ENCODE assay signal across 1 cellular context in the genomic region with DNA sequence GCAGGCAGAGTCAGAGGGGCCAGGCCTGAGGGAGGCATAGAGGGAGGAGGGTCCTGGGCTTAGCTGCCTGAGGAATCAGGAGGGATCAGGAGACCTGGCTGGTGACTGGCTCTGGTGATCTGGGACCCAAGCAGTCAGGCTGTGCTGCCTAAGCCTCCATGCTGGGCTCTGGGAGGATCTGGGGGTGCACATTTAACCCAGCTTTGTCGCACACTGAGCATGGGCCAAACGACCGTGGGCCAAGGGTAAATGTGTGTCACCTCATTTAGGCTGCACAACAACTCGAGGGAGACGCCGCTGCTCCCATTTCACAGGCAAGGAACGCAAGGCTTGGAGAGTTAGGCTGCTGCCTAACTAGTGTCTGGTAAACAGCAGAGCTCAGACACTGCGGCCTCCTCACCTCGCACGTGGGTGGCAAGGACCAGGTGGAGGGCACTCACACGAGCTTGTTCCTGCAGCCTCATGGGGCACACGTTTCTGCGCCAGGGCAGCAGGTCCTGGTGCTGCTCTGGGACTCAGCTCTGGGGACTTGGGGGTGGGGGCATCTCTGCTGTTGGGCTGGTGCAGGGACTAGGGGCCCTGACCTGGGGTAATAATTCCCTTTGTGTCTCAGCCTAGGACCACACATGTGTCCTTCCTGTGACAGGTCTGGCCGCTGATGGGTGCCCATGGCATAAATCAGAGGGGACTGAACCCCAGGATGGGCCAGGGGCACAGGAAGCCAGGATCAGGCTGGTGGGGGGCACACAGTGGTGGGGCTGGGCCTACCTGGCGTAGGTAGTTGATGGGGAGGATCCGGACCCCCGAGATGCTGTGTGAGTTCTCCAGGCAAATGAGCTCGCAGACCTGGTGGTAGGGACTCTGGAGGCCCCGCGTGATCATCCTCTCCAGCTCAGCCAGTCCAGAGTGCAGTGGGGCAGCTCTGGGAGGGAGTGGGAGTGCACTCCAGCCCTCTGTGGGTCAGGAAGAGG.
TF ChIP-seq lines count a peak whose summit lies in the region.

No MANE protein-coding gene starts in this region.

TF ChIP-seq in HepG2, 621 proteins besides CTCF, POLR2A, EP300 and RAD21 (continues in another document):
- TF ChIP-seq FOXK1 (CRISPR knock-in tag; IDR thresholded peaks at IDR 0.05; ENCODE audit: borderline replicate concordance, low read depth) (no peak), FOXA3 (CRISPR knock-in tag; IDR thresholded peaks at IDR 0.05) (no peak), CREB1 (IDR thresholded peaks at IDR 0.05) (no peak), CREB1 (CRISPR knock-in tag; IDR thresholded peaks at IDR 0.05) (no peak), ZNF776 (CRISPR knock-in tag; IDR thresholded peaks at IDR 0.05) (peak; percentile 3; the same call in 1 of the 2 replicates), CHCHD3 (CRISPR knock-in tag; IDR thresholded peaks at IDR 0.05) (no peak), NR2F6 (IDR thresholded peaks at IDR 0.05) (no peak), NR2F6 (CRISPR knock-in tag; IDR thresholded peaks at IDR 0.05) (no peak), NFKBIZ (CRISPR knock-in tag; IDR thresholded peaks at IDR 0.05) (no peak), PAX8 (CRISPR knock-in tag; IDR thresholded peaks at IDR 0.05; ENCODE audit: borderline replicate concordance) (no peak), ZNF496 (CRISPR knock-in tag; IDR thresholded peaks at IDR 0.05; ENCODE audit: insufficient replicate concordance) (no peak), ZNF629 (CRISPR knock-in tag; conservative IDR thresholded peaks at IDR 0.05) (peak; percentile 87), ELF4 (CRISPR knock-in tag; IDR thresholded peaks at IDR 0.05; ENCODE audit: borderline replicate concordance) (no peak), TOE1 (CRISPR knock-in tag; IDR thresholded peaks at IDR 0.05) (no peak), ARNT2 (CRISPR knock-in tag; IDR thresholded peaks at IDR 0.05; ENCODE audit: low read depth) (no peak), ZNF570 (CRISPR knock-in tag; IDR thresholded peaks at IDR 0.05; ENCODE audit: borderline replicate concordance) (no peak), NBN (conservative IDR thresholded peaks at IDR 0.05) (no peak), MLLT10 (CRISPR knock-in tag; IDR thresholded peaks at IDR 0.05) (no peak), MIXL1 (CRISPR knock-in tag; IDR thresholded peaks at IDR 0.05) (no peak), TEAD3 (CRISPR knock-in tag; optimal IDR thresholded peaks at IDR 0.05; ENCODE audit: borderline replicate concordance) (peak; percentile 40), SALL1 (CRISPR knock-in tag; IDR thresholded peaks at IDR 0.05) (no peak), ZNF441 (CRISPR knock-in tag; IDR thresholded peaks at IDR 0.05; ENCODE audit: borderline replicate concordance) (no peak), ZNF724P (CRISPR knock-in tag; IDR thresholded peaks at IDR 0.05; ENCODE audit: borderline replicate concordance) (0 out of 2 replicates have a peak, but pooled peaks have one; percentile 2), PRMT3 (CRISPR knock-in tag; IDR thresholded peaks at IDR 0.05; ENCODE audit: borderline replicate concordance, low read depth) (no peak), MYC (CRISPR knock-in tag; IDR thresholded peaks at IDR 0.05; ENCODE audit: borderline replicate concordance) (0 out of 2 replicates have a peak, but pooled peaks have one; percentile 8), NRL (CRISPR knock-in tag; IDR thresholded peaks at IDR 0.05; ENCODE audit: borderline replicate concordance) (peak; percentile 42; the same call in 1 of the 2 replicates), ZNF773 (CRISPR knock-in tag; IDR thresholded peaks at IDR 0.05; ENCODE audit: borderline replicate concordance) (no peak), ZFP37 (CRISPR knock-in tag; IDR thresholded peaks at IDR 0.05; ENCODE audit: borderline replicate concordance) (no peak), ZBTB42 (CRISPR knock-in tag; IDR thresholded peaks at IDR 0.05) (no peak; the same call in 1 of the 2 replicates), SUZ12 (IDR thresholded peaks at IDR 0.05; ENCODE audit: low read depth, low read length) (no peak), ZBTB21 (CRISPR knock-in tag; IDR thresholded peaks at IDR 0.05) (no peak), ZNF891 (CRISPR knock-in tag; IDR thresholded peaks at IDR 0.05) (0 out of 2 replicates have a peak, but pooled peaks have one; percentile 25), ZMYM3 (CRISPR knock-in tag; IDR thresholded peaks at IDR 0.05) (peak; percentile 62; the same call in 1 of the 2 replicates), SRSF9 (IDR thresholded peaks at IDR 0.05; ENCODE audit: borderline replicate concordance, insufficient read depth, low read depth, low read length, poor library complexity, severe bottlenecking) (no peak), MIER3 (CRISPR knock-in tag; IDR thresholded peaks at IDR 0.05; ENCODE audit: borderline replicate concordance) (no peak), ASH2L (IDR thresholded peaks at IDR 0.05; ENCODE audit: insufficient read length, low read depth, low read length) (no peak), ZNF143 (CRISPR knock-in tag; IDR thresholded peaks at IDR 0.05) (no peak), ZMYM4 (CRISPR knock-in tag; IDR thresholded peaks at IDR 0.05) (no peak), SSRP1 (CRISPR knock-in tag; IDR thresholded peaks at IDR 0.05) (no peak)
- TF ChIP-seq, protein P1, sequence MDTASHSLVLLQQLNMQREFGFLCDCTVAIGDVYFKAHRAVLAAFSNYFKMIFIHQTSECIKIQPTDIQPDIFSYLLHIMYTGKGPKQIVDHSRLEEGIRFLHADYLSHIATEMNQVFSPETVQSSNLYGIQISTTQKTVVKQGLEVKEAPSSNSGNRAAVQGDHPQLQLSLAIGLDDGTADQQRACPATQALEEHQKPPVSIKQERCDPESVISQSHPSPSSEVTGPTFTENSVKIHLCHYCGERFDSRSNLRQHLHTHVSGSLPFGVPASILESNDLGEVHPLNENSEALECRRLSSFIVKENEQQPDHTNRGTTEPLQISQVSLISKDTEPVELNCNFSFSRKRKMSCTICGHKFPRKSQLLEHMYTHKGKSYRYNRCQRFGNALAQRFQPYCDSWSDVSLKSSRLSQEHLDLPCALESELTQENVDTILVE (CRISPR knock-in tag; IDR thresholded peaks at IDR 0.05): no peak
- TF ChIP-seq, protein P2, sequence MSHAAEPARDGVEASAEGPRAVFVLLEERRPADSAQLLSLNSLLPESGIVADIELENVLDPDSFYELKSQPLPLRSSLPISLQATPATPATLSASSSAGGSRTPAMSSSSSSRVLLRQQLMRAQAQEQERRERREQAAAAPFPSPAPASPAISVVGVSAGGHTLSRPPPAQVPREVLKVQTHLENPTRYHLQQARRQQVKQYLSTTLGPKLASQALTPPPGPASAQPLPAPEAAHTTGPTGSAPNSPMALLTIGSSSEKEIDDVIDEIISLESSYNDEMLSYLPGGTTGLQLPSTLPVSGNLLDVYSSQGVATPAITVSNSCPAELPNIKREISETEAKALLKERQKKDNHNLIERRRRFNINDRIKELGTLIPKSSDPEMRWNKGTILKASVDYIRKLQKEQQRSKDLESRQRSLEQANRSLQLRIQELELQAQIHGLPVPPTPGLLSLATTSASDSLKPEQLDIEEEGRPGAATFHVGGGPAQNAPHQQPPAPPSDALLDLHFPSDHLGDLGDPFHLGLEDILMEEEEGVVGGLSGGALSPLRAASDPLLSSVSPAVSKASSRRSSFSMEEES (CRISPR knock-in tag; IDR thresholded peaks at IDR 0.05): no peak
- TF ChIP-seq, protein P3, sequence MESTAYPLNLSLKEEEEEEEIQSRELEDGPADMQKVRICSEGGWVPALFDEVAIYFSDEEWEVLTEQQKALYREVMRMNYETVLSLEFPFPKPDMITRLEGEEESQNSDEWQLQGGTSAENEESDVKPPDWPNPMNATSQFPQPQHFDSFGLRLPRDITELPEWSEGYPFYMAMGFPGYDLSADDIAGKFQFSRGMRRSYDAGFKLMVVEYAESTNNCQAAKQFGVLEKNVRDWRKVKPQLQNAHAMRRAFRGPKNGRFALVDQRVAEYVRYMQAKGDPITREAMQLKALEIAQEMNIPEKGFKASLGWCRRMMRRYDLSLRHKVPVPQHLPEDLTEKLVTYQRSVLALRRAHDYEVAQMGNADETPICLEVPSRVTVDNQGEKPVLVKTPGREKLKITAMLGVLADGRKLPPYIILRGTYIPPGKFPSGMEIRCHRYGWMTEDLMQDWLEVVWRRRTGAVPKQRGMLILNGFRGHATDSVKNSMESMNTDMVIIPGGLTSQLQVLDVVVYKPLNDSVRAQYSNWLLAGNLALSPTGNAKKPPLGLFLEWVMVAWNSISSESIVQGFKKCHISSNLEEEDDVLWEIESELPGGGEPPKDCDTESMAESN (CRISPR knock-in tag; conservative IDR thresholded peaks at IDR 0.05): no peak
- TF ChIP-seq, protein P4, sequence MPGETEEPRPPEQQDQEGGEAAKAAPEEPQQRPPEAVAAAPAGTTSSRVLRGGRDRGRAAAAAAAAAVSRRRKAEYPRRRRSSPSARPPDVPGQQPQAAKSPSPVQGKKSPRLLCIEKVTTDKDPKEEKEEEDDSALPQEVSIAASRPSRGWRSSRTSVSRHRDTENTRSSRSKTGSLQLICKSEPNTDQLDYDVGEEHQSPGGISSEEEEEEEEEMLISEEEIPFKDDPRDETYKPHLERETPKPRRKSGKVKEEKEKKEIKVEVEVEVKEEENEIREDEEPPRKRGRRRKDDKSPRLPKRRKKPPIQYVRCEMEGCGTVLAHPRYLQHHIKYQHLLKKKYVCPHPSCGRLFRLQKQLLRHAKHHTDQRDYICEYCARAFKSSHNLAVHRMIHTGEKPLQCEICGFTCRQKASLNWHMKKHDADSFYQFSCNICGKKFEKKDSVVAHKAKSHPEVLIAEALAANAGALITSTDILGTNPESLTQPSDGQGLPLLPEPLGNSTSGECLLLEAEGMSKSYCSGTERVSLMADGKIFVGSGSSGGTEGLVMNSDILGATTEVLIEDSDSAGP (CRISPR knock-in tag; IDR thresholded peaks at IDR 0.05; ENCODE audit: borderline replicate concordance): no peak
- TF ChIP-seq, protein P5, sequence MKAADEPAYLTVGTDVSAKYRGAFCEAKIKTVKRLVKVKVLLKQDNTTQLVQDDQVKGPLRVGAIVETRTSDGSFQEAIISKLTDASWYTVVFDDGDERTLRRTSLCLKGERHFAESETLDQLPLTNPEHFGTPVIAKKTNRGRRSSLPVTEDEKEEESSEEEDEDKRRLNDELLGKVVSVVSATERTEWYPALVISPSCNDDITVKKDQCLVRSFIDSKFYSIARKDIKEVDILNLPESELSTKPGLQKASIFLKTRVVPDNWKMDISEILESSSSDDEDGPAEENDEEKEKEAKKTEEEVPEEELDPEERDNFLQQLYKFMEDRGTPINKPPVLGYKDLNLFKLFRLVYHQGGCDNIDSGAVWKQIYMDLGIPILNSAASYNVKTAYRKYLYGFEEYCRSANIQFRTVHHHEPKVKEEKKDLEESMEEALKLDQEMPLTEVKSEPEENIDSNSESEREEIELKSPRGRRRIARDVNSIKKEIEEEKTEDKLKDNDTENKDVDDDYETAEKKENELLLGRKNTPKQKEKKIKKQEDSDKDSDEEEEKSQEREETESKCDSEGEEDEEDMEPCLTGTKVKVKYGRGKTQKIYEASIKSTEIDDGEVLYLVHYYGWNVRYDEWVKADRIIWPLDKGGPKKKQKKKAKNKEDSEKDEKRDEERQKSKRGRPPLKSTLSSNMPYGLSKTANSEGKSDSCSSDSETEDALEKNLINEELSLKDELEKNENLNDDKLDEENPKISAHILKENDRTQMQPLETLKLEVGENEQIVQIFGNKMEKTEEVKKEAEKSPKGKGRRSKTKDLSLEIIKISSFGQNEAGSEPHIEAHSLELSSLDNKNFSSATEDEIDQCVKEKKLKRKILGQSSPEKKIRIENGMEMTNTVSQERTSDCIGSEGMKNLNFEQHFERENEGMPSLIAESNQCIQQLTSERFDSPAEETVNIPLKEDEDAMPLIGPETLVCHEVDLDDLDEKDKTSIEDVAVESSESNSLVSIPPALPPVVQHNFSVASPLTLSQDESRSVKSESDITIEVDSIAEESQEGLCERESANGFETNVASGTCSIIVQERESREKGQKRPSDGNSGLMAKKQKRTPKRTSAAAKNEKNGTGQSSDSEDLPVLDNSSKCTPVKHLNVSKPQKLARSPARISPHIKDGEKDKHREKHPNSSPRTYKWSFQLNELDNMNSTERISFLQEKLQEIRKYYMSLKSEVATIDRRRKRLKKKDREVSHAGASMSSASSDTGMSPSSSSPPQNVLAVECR (CRISPR knock-in tag; IDR thresholded peaks at IDR 0.05; ENCODE audit: borderline replicate concordance): 0 out of 2 replicates have a peak, but pooled peaks have one; percentile 27
- TF ChIP-seq, protein P6, sequence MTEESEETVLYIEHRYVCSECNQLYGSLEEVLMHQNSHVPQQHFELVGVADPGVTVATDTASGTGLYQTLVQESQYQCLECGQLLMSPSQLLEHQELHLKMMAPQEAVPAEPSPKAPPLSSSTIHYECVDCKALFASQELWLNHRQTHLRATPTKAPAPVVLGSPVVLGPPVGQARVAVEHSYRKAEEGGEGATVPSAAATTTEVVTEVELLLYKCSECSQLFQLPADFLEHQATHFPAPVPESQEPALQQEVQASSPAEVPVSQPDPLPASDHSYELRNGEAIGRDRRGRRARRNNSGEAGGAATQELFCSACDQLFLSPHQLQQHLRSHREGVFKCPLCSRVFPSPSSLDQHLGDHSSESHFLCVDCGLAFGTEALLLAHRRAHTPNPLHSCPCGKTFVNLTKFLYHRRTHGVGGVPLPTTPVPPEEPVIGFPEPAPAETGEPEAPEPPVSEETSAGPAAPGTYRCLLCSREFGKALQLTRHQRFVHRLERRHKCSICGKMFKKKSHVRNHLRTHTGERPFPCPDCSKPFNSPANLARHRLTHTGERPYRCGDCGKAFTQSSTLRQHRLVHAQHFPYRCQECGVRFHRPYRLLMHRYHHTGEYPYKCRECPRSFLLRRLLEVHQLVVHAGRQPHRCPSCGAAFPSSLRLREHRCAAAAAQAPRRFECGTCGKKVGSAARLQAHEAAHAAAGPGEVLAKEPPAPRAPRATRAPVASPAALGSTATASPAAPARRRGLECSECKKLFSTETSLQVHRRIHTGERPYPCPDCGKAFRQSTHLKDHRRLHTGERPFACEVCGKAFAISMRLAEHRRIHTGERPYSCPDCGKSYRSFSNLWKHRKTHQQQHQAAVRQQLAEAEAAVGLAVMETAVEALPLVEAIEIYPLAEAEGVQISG (CRISPR knock-in tag; IDR thresholded peaks at IDR 0.05): no peak
- TF ChIP-seq, protein P7, sequence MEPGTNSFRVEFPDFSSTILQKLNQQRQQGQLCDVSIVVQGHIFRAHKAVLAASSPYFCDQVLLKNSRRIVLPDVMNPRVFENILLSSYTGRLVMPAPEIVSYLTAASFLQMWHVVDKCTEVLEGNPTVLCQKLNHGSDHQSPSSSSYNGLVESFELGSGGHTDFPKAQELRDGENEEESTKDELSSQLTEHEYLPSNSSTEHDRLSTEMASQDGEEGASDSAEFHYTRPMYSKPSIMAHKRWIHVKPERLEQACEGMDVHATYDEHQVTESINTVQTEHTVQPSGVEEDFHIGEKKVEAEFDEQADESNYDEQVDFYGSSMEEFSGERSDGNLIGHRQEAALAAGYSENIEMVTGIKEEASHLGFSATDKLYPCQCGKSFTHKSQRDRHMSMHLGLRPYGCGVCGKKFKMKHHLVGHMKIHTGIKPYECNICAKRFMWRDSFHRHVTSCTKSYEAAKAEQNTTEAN (CRISPR knock-in tag; conservative IDR thresholded peaks at IDR 0.05): no peak
